In genomic region chr4:59818656-59819055, GRCh38 we compare ENCODE assay signal across 8 cellular contexts.
DNase-seq lines count a peak whose midpoint lies in the region; ATAC-seq lines count a peak whose summit lies in the region.

No MANE protein-coding gene starts in this region.

- peak overlapping the region; percentile 67 for H3K4me3 ChIP-seq in ACC112 (ENCODE audit: low read depth, low read length)
- peak overlapping the region; percentile 62 for H3K4me3 ChIP-seq in adipocyte (ENCODE audit: low read length)
- H3K4me3 ChIP-seq in subcutaneous abdominal adipose tissue (ENCODE audit: low read depth in 1 of 5, low read length in 5 of 5), result peak overlapping the region in 4 of 5 donors; percentile 48 to 66 (median 58)

- H3K9ac ChIP-seq in adipocyte (ENCODE audit: low read length) (no peak overlapping the region), subcutaneous abdominal adipose tissue (ENCODE audit: low read length in 5 of 5) (peak overlapping the region in 2 of 5 donors; percentile 33 to 51)

- H3K27me3 ChIP-seq in ACC112 (ENCODE audit: insufficient read depth, low read length) (no peaks in the 10 kb centered on the region), adipocyte (replicated peaks; ENCODE audit: control insufficient read depth, insufficient read depth, low read length) (no peaks in the 10 kb centered on the region), subcutaneous abdominal adipose tissue (ENCODE audit: control insufficient read depth in 5 of 5, insufficient read depth in 4 of 5, low read length in 5 of 5) (no peaks in the 10 kb centered on the region)

- ATAC-seq in GM19023 (IDR thresholded peaks at IDR 0.05; ENCODE audit: unreplicated experiment), result peak; percentile 75
- peak; percentile 97 for ATAC-seq in HG03432 (IDR thresholded peaks at IDR 0.05; ENCODE audit: unreplicated experiment)

- H3K4me1 ChIP-seq in ACC112 (ENCODE audit: control insufficient read depth, insufficient read depth, low read length, unreplicated experiment) (no peaks in the 10 kb centered on the region), adipocyte (ENCODE audit: control insufficient read depth, insufficient read depth, low read length) (no peaks in the 10 kb centered on the region), subcutaneous abdominal adipose tissue (ENCODE audit: control insufficient read depth in 5 of 5, insufficient read depth in 5 of 5, low read length in 5 of 5) (no peaks in the 10 kb centered on the region)

- no peaks in the 10 kb centered on the region for H3K9me3 ChIP-seq in adipocyte (ENCODE audit: control insufficient read depth, low read length)
- H3K9me3 ChIP-seq in subcutaneous abdominal adipose tissue (ENCODE audit: control insufficient read depth in 5 of 5, low read length in 5 of 5), result no peaks in the 10 kb centered on the region

- H3K79me2 ChIP-seq in ACC112 (ENCODE audit: control insufficient read depth, insufficient read depth, low read length, unreplicated experiment), result no peaks in the 10 kb centered on the region

- DNase-seq in adipocyte (ENCODE audit: low read depth) (no peak), mesenteric fat pad (ENCODE audit: low spot score) (no peak)
- no peak for DNase-seq in stimulated activated CD4-positive, alpha-beta T cell treated with anti-CD3 and anti-CD28 coated beads, Interleukin-2, amount 100 ng/mL, for 24 hours
- DNase-seq in stimulated activated CD4-positive, alpha-beta T cell treated with anti-CD3 and anti-CD28 coated beads, Interleukin-4, amount 100 ng/mL, for 4 hours, result no peak

- no peak overlapping the region for H3K27ac ChIP-seq in ACC112 (ENCODE audit: low read depth, low read length)
- no peak overlapping the region for H3K27ac ChIP-seq in subcutaneous abdominal adipose tissue (ENCODE audit: low read depth, low read length)

- H2AFZ ChIP-seq in ACC112 (ENCODE audit: low read length, unreplicated experiment), result peak overlapping the region; percentile 10

- H3K36me3 ChIP-seq in ACC112 (ENCODE audit: insufficient read depth, low read length) (no peaks in the 10 kb centered on the region), adipocyte (ENCODE audit: control insufficient read depth, insufficient read depth, low read length, severe bottlenecking) (no peaks in the 10 kb centered on the region), subcutaneous abdominal adipose tissue (ENCODE audit: control insufficient read depth in 5 of 5, insufficient read depth in 5 of 5, low read length in 5 of 5) (no peaks in the 10 kb centered on the region)
